Comparison of ENCODE assay signal across 8 cellular contexts in genomic region chr9:110047955-110048472, GRCh38.
A peak's percentile ranks its signal among the peaks of the same experiment; 100 is the strongest.
DNase-seq lines count a peak whose midpoint lies in the region; ATAC-seq and TF ChIP-seq lines count a peak whose summit lies in the region.

No MANE protein-coding gene starts in this region.

- H3K4me3 ChIP-seq in brain microvascular endothelial cell (ENCODE audit: low read depth, low read length) (peak overlapping the region; percentile 95), lung (peak overlapping the region; percentile 32), transverse colon (peak overlapping the region; percentile 45 to 66 (median 57))

- H3K9me3 ChIP-seq in lung (ENCODE audit: control insufficient read depth in 2 of 2, insufficient read depth in 1 of 2, low read length in 1 of 2): peaks cover 0 to 4% of the 10 kb centered on the region in 2 donors
- no peaks in the 10 kb centered on the region for H3K9me3 ChIP-seq in transverse colon

- no peak for TF ChIP-seq POLR2A in transverse colon (IDR thresholded peaks at IDR 0.05)

- TF ChIP-seq CTCF in brain microvascular endothelial cell (IDR thresholded peaks at IDR 0.05; ENCODE audit: low read depth, low read length, missing control alignments) (no peak), lung (IDR thresholded peaks at IDR 0.05; ENCODE audit: control extremely low read depth, extremely low read depth) (no peak), transverse colon (IDR thresholded peaks at IDR 0.05) (no peak)

- H3K4me1 ChIP-seq in lung (ENCODE audit: control insufficient read depth in 2 of 2, insufficient read depth in 2 of 2, low read length in 2 of 2) (peaks cover 6 to 9% of the 10 kb centered on the region in 2 donors), transverse colon (peaks cover 0 to 26% (median 21%) of the 10 kb centered on the region in 4 donors)

- no peaks in the 10 kb centered on the region for H3K36me3 ChIP-seq in brain microvascular endothelial cell (replicated peaks)
- H3K36me3 ChIP-seq in lung (ENCODE audit: control insufficient read depth in 2 of 2, insufficient read depth in 2 of 2, low read length in 2 of 2): no peaks in the 10 kb centered on the region
- no peaks in the 10 kb centered on the region for H3K36me3 ChIP-seq in transverse colon

- peak; percentile 31 for ATAC-seq in HG02852 (IDR thresholded peaks at IDR 0.05; ENCODE audit: unreplicated experiment)
- ATAC-seq in lung (ENCODE audit: insufficient read depth, low FRiP score): no peak

- WGBS in lung, 2 donors: 5 to 9% methylated on average over 30 of the region's 30 CpGs
- WGBS in transverse colon (ENCODE audit: low coverage in 1 of 2), 2 donors: 9 to 20% methylated on average over 4 to 28 of the region's 30 CpGs

- H3K27ac ChIP-seq in brain microvascular endothelial cell (no peak overlapping the region), lung (ENCODE audit: low read depth in 1 of 2, low read length in 1 of 2) (peak overlapping the region; percentile 34 to 41), transverse colon (peak overlapping the region; percentile 67 to 86 (median 80))

- no peaks in the 10 kb centered on the region for H3K27me3 ChIP-seq in brain microvascular endothelial cell (replicated peaks)
- H3K27me3 ChIP-seq in lung (ENCODE audit: control insufficient read depth, insufficient read depth): no peaks in the 10 kb centered on the region
- H3K27me3 ChIP-seq in transverse colon: peaks cover 32% of the 10 kb centered on the region

- in situ Hi-C loops in brain microvascular endothelial cell (cut with HindIII; ENCODE audit: low pct_ligation_motif_present, low sequenced_read_pairs): no loop called here
- in situ Hi-C loops in transverse colon (cut with MboI; ENCODE audit: low pct_ligation_motif_present in 1 of 4, low pct_unique_long_range_greater_than_20kb in 1 of 4, low sequenced_read_pairs in 3 of 4): no loop called here

- no peak for TF ChIP-seq EP300 in transverse colon (IDR thresholded peaks at IDR 0.05; ENCODE audit: low read depth)

- intact Hi-C loops in transverse colon (cut with DNase I; ENCODE audit: low total_unique reads): no loop called here

- peak; percentile 6 for DNase-seq in stimulated activated CD4-positive, alpha-beta T cell treated with anti-CD3 and anti-CD28 coated beads, Interleukin-12 subunit alpha, Interleukin-12 subunit beta, amount 100 ng/mL, for 4 hours
- DNase-seq in stimulated activated CD4-positive, alpha-beta T cell treated with anti-CD3 and anti-CD28 coated beads, Interleukin-15, amount 100 ng/mL, for 24 hours: no peak
- DNase-seq in NCI-H748 (lab: John Stamatoyannopoulos, UW; ENCODE audit: unreplicated experiment): peak; percentile 86
- no peak for DNase-seq in brain microvascular endothelial cell
- no peak for DNase-seq in lung (ENCODE audit: low spot score)
- DNase-seq in transverse colon: no peak
- no peak for DNase-seq in inferior parietal cortex (ENCODE audit: extremely low spot score)

Comparison
In these comparisons a context has a peak if more than half of its experiments do, and no peak if none do; other contexts are left out.
1. DNase-seq: peak in stimulated activated CD4-positive, alpha-beta T cell treated with anti-CD3 and anti-CD28 coated beads, Interleukin-12 subunit alpha, Interleukin-12 subunit beta, amount 100 ng/mL, for 4 hours (single experiment) and NCI-H748 (single experiment); none in stimulated activated CD4-positive, alpha-beta T cell treated with anti-CD3 and anti-CD28 coated beads, Interleukin-15, amount 100 ng/mL, for 24 hours (single experiment), brain microvascular endothelial cell (single experiment), lung (single experiment), transverse colon (single experiment) and inferior parietal cortex (single experiment).
2. H3K4me3 ChIP-seq: peak in every context shown above with its lines; median percentile 95 in brain microvascular endothelial cell; 57 in transverse colon; 32 in lung.